In the genomic region with DNA sequence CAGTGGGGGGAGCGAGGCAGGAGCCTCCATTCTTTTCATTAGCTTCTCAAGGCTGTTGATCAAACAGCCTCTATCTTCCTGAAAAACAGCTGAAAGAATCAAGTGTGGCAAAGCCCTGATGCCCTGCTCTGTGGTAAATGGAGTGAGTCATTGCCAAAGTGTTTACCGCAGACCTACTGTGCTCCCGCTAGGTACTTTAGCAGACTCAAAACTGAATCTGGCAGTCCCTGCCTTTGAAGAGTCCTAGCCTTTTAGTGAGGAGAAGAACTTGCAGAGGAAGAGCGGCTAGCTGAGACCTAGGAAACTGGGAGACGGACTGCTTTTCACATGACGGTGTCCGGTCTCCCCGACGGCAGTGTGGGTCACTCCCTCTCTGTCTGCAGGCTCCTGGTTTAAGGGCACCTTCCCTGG, we compare ENCODE assay signal across 1 cellular context.
A peak's percentile ranks its signal among the peaks of the same experiment; 100 is the strongest.
TF ChIP-seq lines count a peak whose summit lies in the region.

No MANE protein-coding gene starts in this region.

TF ChIP-seq in K562, 482 proteins besides CTCF, POLR2A, EP300 and RAD21:
- TF ChIP-seq FOXJ2 (tag; IDR thresholded peaks at IDR 0.05), result no peak
- TF ChIP-seq ZKSCAN1 (IDR thresholded peaks at IDR 0.05; ENCODE audit: low read depth, low read length), result peak; percentile 74; the same call in 1 of the 2 replicates
